Comparison of ENCODE assay signal across 14 cellular contexts in genomic region chr11:19218801-19219460, GRCh38. TPM values are rescaled to one million over a fixed set of nuclear protein-coding genes. Genes with fewer than 3 reads are reported as not detected.
DNase-seq lines count a peak whose midpoint lies in the region; ATAC-seq and TF ChIP-seq lines count a peak whose summit lies in the region.
"Had no signal": no experiment of that assay in that cellular context is flagged by ENCODE, and none has a peak within 500 bp of the region (broad histone marks: within the 10 kb centered on the region; RNA-seq: fewer than 3 reads in every experiment).

No MANE protein-coding gene starts in this region.

- no peak overlapping the region for H3K4me3 ChIP-seq in esophagus muscularis mucosa
- H3K4me3 ChIP-seq: lower lobe of right lung had no signal

- TF ChIP-seq EP300 in esophagus muscularis mucosa (IDR thresholded peaks at IDR 0.05): no peak

- H3K27ac ChIP-seq in esophagus muscularis mucosa (replicated peaks in 1 of 4): no peak overlapping the region
- H3K27ac ChIP-seq: lower lobe of right lung, parathyroid adenoma had no signal

- no peak for TF ChIP-seq CTCF in esophagus muscularis mucosa (IDR thresholded peaks at IDR 0.05)

- no peak for TF ChIP-seq POLR2A in esophagus muscularis mucosa (IDR thresholded peaks at IDR 0.05; ENCODE audit: low read depth)
- TF ChIP-seq POLR2A in erythroblast (IDR thresholded peaks at IDR 0.05; ENCODE audit: low read length): no peak

- H3K9me3 ChIP-seq in esophagus muscularis mucosa: peaks cover 0 to 5% (median 0%) of the 10 kb centered on the region in 4 donors
- H3K9me3 ChIP-seq: Caco-2, lower lobe of right lung had no signal

- no peaks in the 10 kb centered on the region for H3K27me3 ChIP-seq in esophagus muscularis mucosa

- WGBS in esophagus muscularis mucosa: 79% methylated on average over 8 of the region's 15 CpGs

- peak; percentile 19 for DNase-seq in COLO668 (lab: John Stamatoyannopoulos, UW; ENCODE audit: unreplicated experiment)
- peak; percentile 13 for DNase-seq in MV-4-11 (lab: John Stamatoyannopoulos, UW)
- peak; percentile 19 for DNase-seq in esophagus muscularis mucosa (ENCODE audit: extremely low spot score)
- peak; percentile 20 for DNase-seq in midbrain (lab: John Stamatoyannopoulos, UW)
- no peak for DNase-seq in stimulated activated naive CD8-positive, alpha-beta T cell treated with anti-CD3 and anti-CD28 coated beads, Interleukin-15, Interleukin-2, amounts not matched to agents 100 U/mL and 50 U/mL, for 24 hours
- no peak for DNase-seq in T1000 (lab: John Stamatoyannopoulos, UW)
- DNase-seq in erythroblast (lab: John Stamatoyannopoulos, UW): no peak
- DNase-seq: activated naive CD8-positive, alpha-beta T cell treated with anti-CD3 and anti-CD28 coated beads for 36 hours; Caco-2; lower lobe of right lung; NCI-H146; stimulated activated CD4-positive, alpha-beta T cell treated with anti-CD3 and anti-CD28 coated beads, Interleukin-4, amount 100 ng/mL, for 24 hours had no signal

- intact Hi-C loops in esophagus muscularis mucosa (cut with DNase I): no loop called here

- no peaks in the 10 kb centered on the region for H3K4me1 ChIP-seq in esophagus muscularis mucosa
- H3K4me1 ChIP-seq: parathyroid adenoma had no signal

- no peak for ATAC-seq in stimulated activated naive CD8-positive, alpha-beta T cell treated with anti-CD3 and anti-CD28 coated beads, Interleukin-15, Interleukin-2, amounts not matched to agents 100 U/mL and 50 U/mL, for 24 hours
- ATAC-seq: lower lobe of right lung had no signal

- no peaks in the 10 kb centered on the region for H3K36me3 ChIP-seq in esophagus muscularis mucosa
- H3K36me3 ChIP-seq: lower lobe of right lung had no signal

RNA-seq across cellular contexts. Expression of gene CSRP3, which starts 17.1 kb away (rescaled TPM):
- not detected for total RNA-seq in esophagus muscularis mucosa
- total RNA-seq: activated naive CD8-positive, alpha-beta T cell treated with anti-CD3 and anti-CD28 coated beads for 36 hours; Caco-2; HT1080; lower lobe of right lung had no signal

RNA-seq across cellular contexts. Expression of gene E2F8, which starts 21.8 kb away (rescaled TPM):
- total RNA-seq in esophagus muscularis mucosa: under 1 TPM in 1 of 4 donors, not detected in 3; 0.17 TPM

Comparison
In these comparisons a context has a peak if more than half of its experiments do, and no peak if none do; other contexts are left out.
1. DNase-seq: peak in COLO668 (single experiment), MV-4-11 (single experiment), esophagus muscularis mucosa (single experiment) and midbrain (single experiment); none in stimulated activated naive CD8-positive, alpha-beta T cell treated with anti-CD3 and anti-CD28 coated beads, Interleukin-15, Interleukin-2, amounts not matched to agents 100 U/mL and 50 U/mL, for 24 hours (single experiment), T1000 (single experiment) and erythroblast (0 of 2).